ENCODE assay signal across 8 cellular contexts in genomic region chr15:31200735-31201151, GRCh38.
DNase-seq lines count a peak whose midpoint lies in the region; ATAC-seq and TF ChIP-seq lines count a peak whose summit lies in the region.

No MANE protein-coding gene starts in this region.

- no peaks in the 10 kb centered on the region for H3K36me3 ChIP-seq in SJCRH30

- no peaks in the 10 kb centered on the region for H3K9me3 ChIP-seq in SJCRH30 (replicated peaks)

- H3K4me3 ChIP-seq in SJCRH30: no peak overlapping the region

- H3K4me1 ChIP-seq in SJCRH30: no peaks in the 10 kb centered on the region; the same call in 1 of the 2 replicates

- no peak overlapping the region for H3K27ac ChIP-seq in SJCRH30

- no peak for TF ChIP-seq CTCF in GM13976 (IDR thresholded peaks at IDR 0.05; ENCODE audit: borderline replicate concordance, control extremely low read depth, extremely low read depth, insufficient read depth, missing control alignments)

- ATAC-seq in HG03378 (IDR thresholded peaks at IDR 0.05; ENCODE audit: unreplicated experiment): no peak

- in situ Hi-C loops in GM13976 (cut with MboI; ENCODE audit: low sequenced_read_pairs, unreplicated experiment): loop anchor here (10.0 to 25.0 kb wide), 2 partner anchors 237 to 284 kb away; no protein-coding TSS in a partner anchor

- DNase-seq in GM13976 (ENCODE audit: low spot score): peak; percentile 72
- DNase-seq in SJCRH30: peak; percentile 69 to 75
- peak in 33 of 56 donors; percentile 9 to 69 (median 40) for DNase-seq in amygdala (lab: John Stamatoyannopoulos, UW)
- peak; percentile 78 for DNase-seq in iPS-NIHi11 (ENCODE audit: low spot score)
- peak; percentile 34 to 45 for DNase-seq in stimulated activated CD4-positive, alpha-beta T cell treated with anti-CD3 and anti-CD28 coated beads, Interleukin-15, amount 100 ng/mL, for 48 hours (ENCODE audit: low read depth in 2 of 2)
- DNase-seq in NCI-H510A treated with DMSO at 0.1 percent for 48 hours (lab: John Stamatoyannopoulos, UW): no peak
- DNase-seq in NCI-H510A (lab: John Stamatoyannopoulos, UW): no peak

- no peaks in the 10 kb centered on the region for H3K27me3 ChIP-seq in SJCRH30

Comparison
In these comparisons a context has a peak if more than half of its experiments do, and no peak if none do; other contexts are left out.
1. DNase-seq: peak in GM13976 (single experiment), SJCRH30 (2 of 2), amygdala (33 of 56), iPS-NIHi11 (single experiment) and stimulated activated CD4-positive, alpha-beta T cell treated with anti-CD3 and anti-CD28 coated beads, Interleukin-15, amount 100 ng/mL, for 48 hours (2 of 2); none in NCI-H510A treated with DMSO at 0.1 percent for 48 hours (single experiment) and NCI-H510A (single experiment).